In the genomic region with DNA sequence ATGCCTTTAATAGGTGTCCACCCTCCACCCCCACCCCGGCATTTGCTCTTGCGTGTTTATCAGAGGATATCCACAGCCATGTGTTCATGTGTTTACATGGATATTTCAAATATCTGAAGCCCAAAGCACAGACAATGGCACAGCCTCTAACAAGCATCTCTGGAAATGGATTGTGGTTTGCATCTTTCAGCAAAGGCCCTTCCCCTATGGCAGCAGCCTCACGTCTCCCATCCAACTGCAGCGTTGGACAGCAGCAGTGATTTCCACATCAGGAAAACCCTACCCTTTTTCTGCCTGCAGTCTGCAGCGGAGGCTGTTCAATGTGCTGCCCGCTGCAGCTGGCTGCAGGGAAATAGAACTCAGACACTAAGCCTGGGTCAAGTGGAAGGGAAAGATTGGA, we compare ENCODE assay signal across 1 cellular context.
TF ChIP-seq lines count a peak whose summit lies in the region.

No MANE protein-coding gene starts in this region.

TF ChIP-seq in HepG2, 621 proteins besides CTCF, POLR2A, EP300 and RAD21:
- TF ChIP-seq PCBP1 (IDR thresholded peaks at IDR 0.05; ENCODE audit: borderline replicate concordance, low read depth, low read length) = no peak
- TF ChIP-seq NBN (conservative IDR thresholded peaks at IDR 0.05) = no peak
- 0 out of 2 replicates have a peak, but pooled peaks have one; percentile 11 for TF ChIP-seq ZNF292 (CRISPR knock-in tag; IDR thresholded peaks at IDR 0.05; ENCODE audit: borderline replicate concordance, low read depth)
- TF ChIP-seq ZNF75D (CRISPR knock-in tag; IDR thresholded peaks at IDR 0.05; ENCODE audit: borderline replicate concordance) = no peak
- TF ChIP-seq, protein P1, sequence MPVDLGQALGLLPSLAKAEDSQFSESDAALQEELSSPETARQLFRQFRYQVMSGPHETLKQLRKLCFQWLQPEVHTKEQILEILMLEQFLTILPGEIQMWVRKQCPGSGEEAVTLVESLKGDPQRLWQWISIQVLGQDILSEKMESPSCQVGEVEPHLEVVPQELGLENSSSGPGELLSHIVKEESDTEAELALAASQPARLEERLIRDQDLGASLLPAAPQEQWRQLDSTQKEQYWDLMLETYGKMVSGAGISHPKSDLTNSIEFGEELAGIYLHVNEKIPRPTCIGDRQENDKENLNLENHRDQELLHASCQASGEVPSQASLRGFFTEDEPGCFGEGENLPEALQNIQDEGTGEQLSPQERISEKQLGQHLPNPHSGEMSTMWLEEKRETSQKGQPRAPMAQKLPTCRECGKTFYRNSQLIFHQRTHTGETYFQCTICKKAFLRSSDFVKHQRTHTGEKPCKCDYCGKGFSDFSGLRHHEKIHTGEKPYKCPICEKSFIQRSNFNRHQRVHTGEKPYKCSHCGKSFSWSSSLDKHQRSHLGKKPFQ (CRISPR knock-in tag; IDR thresholded peaks at IDR 0.05; ENCODE audit: insufficient replicate concordance) = no peak
- TF ChIP-seq HOXA3 (CRISPR knock-in tag; IDR thresholded peaks at IDR 0.05) = no peak
- TF ChIP-seq ZNF839 (CRISPR knock-in tag; IDR thresholded peaks at IDR 0.05; ENCODE audit: borderline replicate concordance) = no peak
- TF ChIP-seq ZNF33B (CRISPR knock-in tag; IDR thresholded peaks at IDR 0.05) = no peak
- no peak for TF ChIP-seq CBX1 (IDR thresholded peaks at IDR 0.05; ENCODE audit: low read depth)
- no peak for TF ChIP-seq SNAPC2 (CRISPR knock-in tag; IDR thresholded peaks at IDR 0.05)
- no peak for TF ChIP-seq BHLHE40 (IDR thresholded peaks at IDR 0.05; ENCODE audit: low read length)
- no peak for TF ChIP-seq SALL2 (CRISPR knock-in tag; IDR thresholded peaks at IDR 0.05)
- TF ChIP-seq, protein P2, sequence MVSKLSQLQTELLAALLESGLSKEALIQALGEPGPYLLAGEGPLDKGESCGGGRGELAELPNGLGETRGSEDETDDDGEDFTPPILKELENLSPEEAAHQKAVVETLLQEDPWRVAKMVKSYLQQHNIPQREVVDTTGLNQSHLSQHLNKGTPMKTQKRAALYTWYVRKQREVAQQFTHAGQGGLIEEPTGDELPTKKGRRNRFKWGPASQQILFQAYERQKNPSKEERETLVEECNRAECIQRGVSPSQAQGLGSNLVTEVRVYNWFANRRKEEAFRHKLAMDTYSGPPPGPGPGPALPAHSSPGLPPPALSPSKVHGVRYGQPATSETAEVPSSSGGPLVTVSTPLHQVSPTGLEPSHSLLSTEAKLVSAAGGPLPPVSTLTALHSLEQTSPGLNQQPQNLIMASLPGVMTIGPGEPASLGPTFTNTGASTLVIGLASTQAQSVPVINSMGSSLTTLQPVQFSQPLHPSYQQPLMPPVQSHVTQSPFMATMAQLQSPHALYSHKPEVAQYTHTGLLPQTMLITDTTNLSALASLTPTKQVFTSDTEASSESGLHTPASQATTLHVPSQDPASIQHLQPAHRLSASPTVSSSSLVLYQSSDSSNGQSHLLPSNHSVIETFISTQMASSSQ (IDR thresholded peaks at IDR 0.05; ENCODE audit: low read depth) = no peak
- TF ChIP-seq, protein P2 (CRISPR knock-in tag; IDR thresholded peaks at IDR 0.05; ENCODE audit: borderline replicate concordance) = no peak
- TF ChIP-seq, protein P3, sequence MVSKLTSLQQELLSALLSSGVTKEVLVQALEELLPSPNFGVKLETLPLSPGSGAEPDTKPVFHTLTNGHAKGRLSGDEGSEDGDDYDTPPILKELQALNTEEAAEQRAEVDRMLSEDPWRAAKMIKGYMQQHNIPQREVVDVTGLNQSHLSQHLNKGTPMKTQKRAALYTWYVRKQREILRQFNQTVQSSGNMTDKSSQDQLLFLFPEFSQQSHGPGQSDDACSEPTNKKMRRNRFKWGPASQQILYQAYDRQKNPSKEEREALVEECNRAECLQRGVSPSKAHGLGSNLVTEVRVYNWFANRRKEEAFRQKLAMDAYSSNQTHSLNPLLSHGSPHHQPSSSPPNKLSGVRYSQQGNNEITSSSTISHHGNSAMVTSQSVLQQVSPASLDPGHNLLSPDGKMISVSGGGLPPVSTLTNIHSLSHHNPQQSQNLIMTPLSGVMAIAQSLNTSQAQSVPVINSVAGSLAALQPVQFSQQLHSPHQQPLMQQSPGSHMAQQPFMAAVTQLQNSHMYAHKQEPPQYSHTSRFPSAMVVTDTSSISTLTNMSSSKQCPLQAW (CRISPR knock-in tag; IDR thresholded peaks at IDR 0.05) = 0 out of 2 replicates have a peak, but pooled peaks have one; percentile 15
- TF ChIP-seq, protein P4, sequence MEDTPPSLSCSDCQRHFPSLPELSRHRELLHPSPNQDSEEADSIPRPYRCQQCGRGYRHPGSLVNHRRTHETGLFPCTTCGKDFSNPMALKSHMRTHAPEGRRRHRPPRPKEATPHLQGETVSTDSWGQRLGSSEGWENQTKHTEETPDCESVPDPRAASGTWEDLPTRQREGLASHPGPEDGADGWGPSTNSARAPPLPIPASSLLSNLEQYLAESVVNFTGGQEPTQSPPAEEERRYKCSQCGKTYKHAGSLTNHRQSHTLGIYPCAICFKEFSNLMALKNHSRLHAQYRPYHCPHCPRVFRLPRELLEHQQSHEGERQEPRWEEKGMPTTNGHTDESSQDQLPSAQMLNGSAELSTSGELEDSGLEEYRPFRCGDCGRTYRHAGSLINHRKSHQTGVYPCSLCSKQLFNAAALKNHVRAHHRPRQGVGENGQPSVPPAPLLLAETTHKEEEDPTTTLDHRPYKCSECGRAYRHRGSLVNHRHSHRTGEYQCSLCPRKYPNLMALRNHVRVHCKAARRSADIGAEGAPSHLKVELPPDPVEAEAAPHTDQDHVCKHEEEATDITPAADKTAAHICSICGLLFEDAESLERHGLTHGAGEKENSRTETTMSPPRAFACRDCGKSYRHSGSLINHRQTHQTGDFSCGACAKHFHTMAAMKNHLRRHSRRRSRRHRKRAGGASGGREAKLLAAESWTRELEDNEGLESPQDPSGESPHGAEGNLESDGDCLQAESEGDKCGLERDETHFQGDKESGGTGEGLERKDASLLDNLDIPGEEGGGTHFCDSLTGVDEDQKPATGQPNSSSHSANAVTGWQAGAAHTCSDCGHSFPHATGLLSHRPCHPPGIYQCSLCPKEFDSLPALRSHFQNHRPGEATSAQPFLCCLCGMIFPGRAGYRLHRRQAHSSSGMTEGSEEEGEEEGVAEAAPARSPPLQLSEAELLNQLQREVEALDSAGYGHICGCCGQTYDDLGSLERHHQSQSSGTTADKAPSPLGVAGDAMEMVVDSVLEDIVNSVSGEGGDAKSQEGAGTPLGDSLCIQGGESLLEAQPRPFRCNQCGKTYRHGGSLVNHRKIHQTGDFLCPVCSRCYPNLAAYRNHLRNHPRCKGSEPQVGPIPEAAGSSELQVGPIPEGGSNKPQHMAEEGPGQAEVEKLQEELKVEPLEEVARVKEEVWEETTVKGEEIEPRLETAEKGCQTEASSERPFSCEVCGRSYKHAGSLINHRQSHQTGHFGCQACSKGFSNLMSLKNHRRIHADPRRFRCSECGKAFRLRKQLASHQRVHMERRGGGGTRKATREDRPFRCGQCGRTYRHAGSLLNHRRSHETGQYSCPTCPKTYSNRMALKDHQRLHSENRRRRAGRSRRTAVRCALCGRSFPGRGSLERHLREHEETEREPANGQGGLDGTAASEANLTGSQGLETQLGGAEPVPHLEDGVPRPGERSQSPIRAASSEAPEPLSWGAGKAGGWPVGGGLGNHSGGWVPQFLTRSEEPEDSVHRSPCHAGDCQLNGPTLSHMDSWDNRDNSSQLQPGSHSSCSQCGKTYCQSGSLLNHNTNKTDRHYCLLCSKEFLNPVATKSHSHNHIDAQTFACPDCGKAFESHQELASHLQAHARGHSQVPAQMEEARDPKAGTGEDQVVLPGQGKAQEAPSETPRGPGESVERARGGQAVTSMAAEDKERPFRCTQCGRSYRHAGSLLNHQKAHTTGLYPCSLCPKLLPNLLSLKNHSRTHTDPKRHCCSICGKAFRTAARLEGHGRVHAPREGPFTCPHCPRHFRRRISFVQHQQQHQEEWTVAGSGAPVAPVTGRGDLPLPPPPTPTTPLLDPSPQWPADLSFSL (CRISPR knock-in tag; IDR thresholded peaks at IDR 0.05) = no peak
- no peak for TF ChIP-seq ZBTB38 (CRISPR knock-in tag; IDR thresholded peaks at IDR 0.05)
- TF ChIP-seq ZFP36 (IDR thresholded peaks at IDR 0.05; ENCODE audit: borderline replicate concordance, low read depth, low read length, partially characterized antibody) = no peak
- TF ChIP-seq, protein P5, sequence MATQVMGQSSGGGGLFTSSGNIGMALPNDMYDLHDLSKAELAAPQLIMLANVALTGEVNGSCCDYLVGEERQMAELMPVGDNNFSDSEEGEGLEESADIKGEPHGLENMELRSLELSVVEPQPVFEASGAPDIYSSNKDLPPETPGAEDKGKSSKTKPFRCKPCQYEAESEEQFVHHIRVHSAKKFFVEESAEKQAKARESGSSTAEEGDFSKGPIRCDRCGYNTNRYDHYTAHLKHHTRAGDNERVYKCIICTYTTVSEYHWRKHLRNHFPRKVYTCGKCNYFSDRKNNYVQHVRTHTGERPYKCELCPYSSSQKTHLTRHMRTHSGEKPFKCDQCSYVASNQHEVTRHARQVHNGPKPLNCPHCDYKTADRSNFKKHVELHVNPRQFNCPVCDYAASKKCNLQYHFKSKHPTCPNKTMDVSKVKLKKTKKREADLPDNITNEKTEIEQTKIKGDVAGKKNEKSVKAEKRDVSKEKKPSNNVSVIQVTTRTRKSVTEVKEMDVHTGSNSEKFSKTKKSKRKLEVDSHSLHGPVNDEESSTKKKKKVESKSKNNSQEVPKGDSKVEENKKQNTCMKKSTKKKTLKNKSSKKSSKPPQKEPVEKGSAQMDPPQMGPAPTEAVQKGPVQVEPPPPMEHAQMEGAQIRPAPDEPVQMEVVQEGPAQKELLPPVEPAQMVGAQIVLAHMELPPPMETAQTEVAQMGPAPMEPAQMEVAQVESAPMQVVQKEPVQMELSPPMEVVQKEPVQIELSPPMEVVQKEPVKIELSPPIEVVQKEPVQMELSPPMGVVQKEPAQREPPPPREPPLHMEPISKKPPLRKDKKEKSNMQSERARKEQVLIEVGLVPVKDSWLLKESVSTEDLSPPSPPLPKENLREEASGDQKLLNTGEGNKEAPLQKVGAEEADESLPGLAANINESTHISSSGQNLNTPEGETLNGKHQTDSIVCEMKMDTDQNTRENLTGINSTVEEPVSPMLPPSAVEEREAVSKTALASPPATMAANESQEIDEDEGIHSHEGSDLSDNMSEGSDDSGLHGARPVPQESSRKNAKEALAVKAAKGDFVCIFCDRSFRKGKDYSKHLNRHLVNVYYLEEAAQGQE (IDR thresholded peaks at IDR 0.05; ENCODE audit: borderline replicate concordance in 1 of 2, low read depth in 1 of 2, low read length in 2 of 2) = 0 out of 4 replicates have a peak, but pooled peaks of 1 of the 2 experiments have one; percentile 36
- no peak for TF ChIP-seq BRCA1 (CRISPR knock-in tag; IDR thresholded peaks at IDR 0.05)
- TF ChIP-seq ZNF749 (CRISPR knock-in tag; IDR thresholded peaks at IDR 0.05; ENCODE audit: borderline replicate concordance) = no peak
- TF ChIP-seq, protein P6, sequence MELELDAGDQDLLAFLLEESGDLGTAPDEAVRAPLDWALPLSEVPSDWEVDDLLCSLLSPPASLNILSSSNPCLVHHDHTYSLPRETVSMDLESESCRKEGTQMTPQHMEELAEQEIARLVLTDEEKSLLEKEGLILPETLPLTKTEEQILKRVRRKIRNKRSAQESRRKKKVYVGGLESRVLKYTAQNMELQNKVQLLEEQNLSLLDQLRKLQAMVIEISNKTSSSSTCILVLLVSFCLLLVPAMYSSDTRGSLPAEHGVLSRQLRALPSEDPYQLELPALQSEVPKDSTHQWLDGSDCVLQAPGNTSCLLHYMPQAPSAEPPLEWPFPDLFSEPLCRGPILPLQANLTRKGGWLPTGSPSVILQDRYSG (CRISPR knock-in tag; IDR thresholded peaks at IDR 0.05) = no peak
- TF ChIP-seq, protein P7, sequence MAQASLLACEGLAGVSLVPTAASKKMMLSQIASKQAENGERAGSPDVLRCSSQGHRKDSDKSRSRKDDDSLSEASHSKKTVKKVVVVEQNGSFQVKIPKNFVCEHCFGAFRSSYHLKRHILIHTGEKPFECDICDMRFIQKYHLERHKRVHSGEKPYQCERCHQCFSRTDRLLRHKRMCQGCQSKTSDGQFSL (CRISPR knock-in tag; IDR thresholded peaks at IDR 0.05) = no peak
- TF ChIP-seq HNRNPLL (IDR thresholded peaks at IDR 0.05; ENCODE audit: low read depth, low read length, poor library complexity, severe bottlenecking) = no peak
- no peak for TF ChIP-seq ZNF713 (CRISPR knock-in tag; IDR thresholded peaks at IDR 0.05)
- no peak for TF ChIP-seq CCAR2 (optimal IDR thresholded peaks at IDR 0.05; ENCODE audit: low read depth, low read length)
- TF ChIP-seq, protein P8, sequence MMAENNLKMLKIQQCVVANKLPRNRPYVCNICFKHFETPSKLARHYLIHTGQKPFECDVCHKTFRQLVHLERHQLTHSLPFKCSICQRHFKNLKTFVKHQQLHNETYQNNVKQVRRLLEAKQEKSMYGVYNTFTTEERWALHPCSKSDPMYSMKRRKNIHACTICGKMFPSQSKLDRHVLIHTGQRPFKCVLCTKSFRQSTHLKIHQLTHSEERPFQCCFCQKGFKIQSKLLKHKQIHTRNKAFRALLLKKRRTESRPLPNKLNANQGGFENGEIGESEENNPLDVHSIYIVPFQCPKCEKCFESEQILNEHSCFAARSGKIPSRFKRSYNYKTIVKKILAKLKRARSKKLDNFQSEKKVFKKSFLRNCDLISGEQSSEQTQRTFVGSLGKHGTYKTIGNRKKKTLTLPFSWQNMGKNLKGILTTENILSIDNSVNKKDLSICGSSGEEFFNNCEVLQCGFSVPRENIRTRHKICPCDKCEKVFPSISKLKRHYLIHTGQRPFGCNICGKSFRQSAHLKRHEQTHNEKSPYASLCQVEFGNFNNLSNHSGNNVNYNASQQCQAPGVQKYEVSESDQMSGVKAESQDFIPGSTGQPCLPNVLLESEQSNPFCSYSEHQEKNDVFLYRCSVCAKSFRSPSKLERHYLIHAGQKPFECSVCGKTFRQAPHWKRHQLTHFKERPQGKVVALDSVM (CRISPR knock-in tag; IDR thresholded peaks at IDR 0.05) = no peak
